ENCODE assay signal across 12 cellular contexts in the genomic region with DNA sequence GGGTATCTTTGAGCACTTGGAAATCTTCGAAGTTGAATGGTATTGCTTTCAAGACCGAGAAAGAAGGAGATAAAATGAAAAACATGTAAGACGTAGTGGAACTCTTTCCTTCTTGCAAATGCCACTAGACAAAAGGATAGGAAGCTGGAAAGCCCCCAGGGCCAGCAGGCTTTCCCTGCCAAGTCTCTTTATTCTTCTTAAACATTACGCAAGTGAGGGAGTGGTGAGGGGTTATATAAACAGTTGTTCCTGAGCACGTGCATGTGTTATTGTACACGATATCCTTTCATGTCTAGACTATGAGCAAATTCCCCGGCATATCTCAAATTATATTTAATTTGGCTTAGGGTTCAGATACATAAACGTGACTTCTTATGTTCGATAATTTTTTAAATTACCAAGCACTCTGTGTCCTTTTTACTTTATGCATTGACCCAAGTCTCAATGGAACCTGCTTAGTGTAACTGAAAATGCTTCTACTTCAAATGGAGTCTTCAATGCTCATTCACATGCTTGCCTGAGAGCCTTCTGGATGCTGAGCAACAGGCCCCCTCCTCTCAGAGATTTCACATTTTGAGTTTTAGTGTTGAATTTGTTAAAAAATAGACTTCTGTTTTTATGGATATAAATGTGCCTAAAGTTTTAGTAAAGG. TPM values are rescaled to one million over a fixed set of nuclear protein-coding genes. Genes with fewer than 3 reads are reported as not detected.
DNase-seq lines count a peak whose midpoint lies in the region; ATAC-seq, FAIRE-seq and TF ChIP-seq lines count a peak whose summit lies in the region.
"Had no signal": no experiment of that assay in that cellular context is flagged by ENCODE, and none has a peak within 500 bp of the region (broad histone marks: within the 10 kb centered on the region; RNA-seq: fewer than 3 reads in every experiment).

No MANE protein-coding gene starts in this region.

- BruUV-seq in IMR-90 (replicated peaks; lab: Mats Ljungman, UMichigan) = no TSS peak

- POLR2A ChIA-PET in IMR-90 (lab: Charles Lee; ENCODE audit: unreplicated experiment) = no interaction called here

- CTCF ChIA-PET in IMR-90 (lab: Yijun Ruan, JAX) = no interaction called here

- TF ChIP-seq CTCF in IMR-90 (conservative IDR thresholded peaks at IDR 0.05; ENCODE audit: low read depth, low read length) (no peak), left lung (IDR thresholded peaks at IDR 0.05) (no peak), suprapubic skin (IDR thresholded peaks at IDR 0.05) (no peak)

- peak overlapping the region; percentile 40; the same call in 1 of the 2 replicates for H4K5ac ChIP-seq in IMR-90 (ENCODE audit: low read depth, low read length)

- no peak overlapping the region for H3K9ac ChIP-seq in IMR-90 (ENCODE audit: low read depth, low read length)

- no peak overlapping the region for H3K14ac ChIP-seq in IMR-90 (replicated peaks; ENCODE audit: low read depth, low read length)

- no peak overlapping the region for H2AK9ac ChIP-seq in IMR-90 (replicated peaks; ENCODE audit: low read depth, low read length, poor library complexity)

- no peak overlapping the region for H3K56ac ChIP-seq in IMR-90 (ENCODE audit: extremely low read depth, insufficient read depth, low read length)

- H2BK5ac ChIP-seq in IMR-90 (ENCODE audit: low read depth, low read length, poor library complexity, severe bottlenecking) = peak overlapping the region; percentile 42

- no peaks in the 10 kb centered on the region for H4K20me1 ChIP-seq in IMR-90 (ENCODE audit: insufficient read depth, low read length)

- H3K27me3 ChIP-seq in IMR-90 (ENCODE audit: control insufficient read depth, insufficient read depth, low read length) (no peaks in the 10 kb centered on the region), left lung (no peaks in the 10 kb centered on the region), suprapubic skin (no peaks in the 10 kb centered on the region)

- H3K4me2 ChIP-seq in IMR-90 (ENCODE audit: low read depth, low read length) = peak overlapping the region; percentile 9; the same call in 1 of the 2 replicates

- TF ChIP-seq RAD21 in IMR-90 (IDR thresholded peaks at IDR 0.05; ENCODE audit: low read length) = no peak

- no peak overlapping the region for H2AFZ ChIP-seq in IMR-90 (replicated peaks; ENCODE audit: low read length, poor library complexity)

- no peak overlapping the region for H4K8ac ChIP-seq in IMR-90 (ENCODE audit: low read depth in 2 of 2, low read length in 2 of 2)

- H3K18ac ChIP-seq in IMR-90 (ENCODE audit: low read depth, low read length) = peak overlapping the region; percentile 61; the same call in 1 of the 2 replicates

- WGBS in IMR-90 (ENCODE audit: extremely low coverage in 2 of 2, insufficient read length in 1 of 2), 2 experiments = 20% methylated on average over 1 of the region's 9 CpGs; no CpG with 5 or more reads in 1 of the 2 experiments
- WGBS in suprapubic skin = 27% methylated on average over 9 of the region's 9 CpGs

- TF ChIP-seq POLR2A in IMR-90 (IDR thresholded peaks at IDR 0.05; ENCODE audit: low read depth, low read length) (no peak), suprapubic skin (IDR thresholded peaks at IDR 0.05) (no peak), GM18505 (IDR thresholded peaks at IDR 0.05; ENCODE audit: borderline replicate concordance, extremely low read depth, insufficient read depth, insufficient read length) (no peak)

- H2AK5ac ChIP-seq in IMR-90 (ENCODE audit: low read depth, low read length) = no peak overlapping the region

- H2BK120ac ChIP-seq in IMR-90 (ENCODE audit: low read depth, low read length) = peak overlapping the region; percentile 44; the same call in 1 of the 2 replicates

- intact Hi-C loops in IMR-90 (cut with micrococcal nuclease) (no loop called here), left lung (cut with DNase I) (no loop called here), posterior vena cava (cut with DNase I) (no loop called here)

- H3K4me1 ChIP-seq in IMR-90 (ENCODE audit: control insufficient read depth, insufficient read depth, low read length) (peaks cover 4% of the 10 kb centered on the region), left lung (peaks cover 10 to 19% of the 10 kb centered on the region in 2 donors), suprapubic skin (peaks cover 11% of the 10 kb centered on the region)

- H3K79me1 ChIP-seq in IMR-90 (ENCODE audit: low read depth in 1 of 2, low read length in 2 of 2) = peaks cover 30 to 34% of the 10 kb centered on the region in 2 experiments

- H3K27ac ChIP-seq in IMR-90 (ENCODE audit: insufficient read depth, low read length) (peak overlapping the region; percentile 50; the same call in 1 of the 2 replicates), left lung (peak overlapping the region; percentile 57 to 79), suprapubic skin (peak overlapping the region; percentile 50)

- peaks cover 11% of the 10 kb centered on the region; the same call in 1 of the 2 replicates for H3K9me1 ChIP-seq in IMR-90 (ENCODE audit: insufficient read depth, low read length)

- TF ChIP-seq EP300 in suprapubic skin (IDR thresholded peaks at IDR 0.05) = no peak

- peak; percentile 18 for FAIRE-seq in endometrium (lab: Jason Lieb, UNC)

- H2BK15ac ChIP-seq in IMR-90 (ENCODE audit: low read depth, low read length) = no peak overlapping the region

- H3K4ac ChIP-seq in IMR-90 (ENCODE audit: low read depth, low read length) = 0 out of 2 replicates have a peak overlapping the region, but pooled peaks have one; percentile 13

- DNase-seq in IMR-90 = peak; percentile 95
- DNase-seq in left lung = no peak
- peak in 1 of 2 donors; percentile 81 for DNase-seq in suprapubic skin (ENCODE audit: low spot score in 2 of 2)
- DNase-seq in NCI-H2029 treated with DMSO at 0.1 percent for 48 hours (lab: John Stamatoyannopoulos, UW) = no peak
- DNase-seq in posterior vena cava (ENCODE audit: low spot score) = no peak
- DNase-seq: activated CD4-positive, alpha-beta T cell treated with anti-CD3 and anti-CD28 coated beads for 48 hours; NCI-H1436 had no signal

- no peak overlapping the region; the same call in 1 of the 2 replicates for H2BK20ac ChIP-seq in IMR-90 (ENCODE audit: low read depth, low read length)

- no peaks in the 10 kb centered on the region for H3K9me3 ChIP-seq in IMR-90 (ENCODE audit: control insufficient read depth, insufficient read depth, low read length)
- H3K9me3 ChIP-seq in left lung = no peaks in the 10 kb centered on the region
- H3K9me3 ChIP-seq in suprapubic skin = no peaks in the 10 kb centered on the region

- H3K4me3 ChIP-seq in IMR-90 (ENCODE audit: insufficient read depth, low read depth, low read length) (no peak overlapping the region), left lung (no peak overlapping the region), suprapubic skin (no peak overlapping the region)

- dilution Hi-C loops in IMR-90 (cut with HindIII; ENCODE audit: low sequenced_read_pairs, unreplicated experiment) = no loop called here

- in situ Hi-C loops in IMR-90 (cut with MboI; ENCODE audit: low sequenced_read_pairs) = no loop called here

- ATAC-seq in IMR-90 (ENCODE audit: low read depth) = peak; percentile 83
- ATAC-seq in left lung = peak; percentile 84
- ATAC-seq in GM18498 (IDR thresholded peaks at IDR 0.05; ENCODE audit: unreplicated experiment) = no peak
- ATAC-seq in GM18505 (IDR thresholded peaks at IDR 0.05; ENCODE audit: unreplicated experiment) = no peak
- ATAC-seq: HCT116, Panc1 had no signal

- H4K91ac ChIP-seq in IMR-90 (ENCODE audit: insufficient read depth, low read depth, low read length) = no peak overlapping the region

- peaks cover 41% of the 10 kb centered on the region for H3K36me3 ChIP-seq in IMR-90 (ENCODE audit: control insufficient read depth, insufficient read depth, low read length)
- peaks cover 0 to 76% of the 10 kb centered on the region in 2 donors for H3K36me3 ChIP-seq in left lung
- H3K36me3 ChIP-seq in suprapubic skin = peaks cover 57% of the 10 kb centered on the region

- H3K23ac ChIP-seq in IMR-90 (ENCODE audit: low read depth, low read length) = no peak overlapping the region

TF ChIP-seq in IMR-90, 13 proteins besides CTCF, POLR2A, EP300 and RAD21 (continues in another document):
- TF ChIP-seq NFE2L2 (IDR thresholded peaks at IDR 0.05; ENCODE audit: low read depth, low read length) (no peak), CEBPB (IDR thresholded peaks at IDR 0.05; ENCODE audit: low read depth, low read length) (peak; percentile 96), BHLHE40 (IDR thresholded peaks at IDR 0.05; ENCODE audit: low read depth, low read length) (peak; percentile 99), CHD1 (IDR thresholded peaks at IDR 0.05; ENCODE audit: low read depth, low read length) (no peak), FOS (IDR thresholded peaks at IDR 0.05; ENCODE audit: low read depth, low read length) (no peak), MAZ (IDR thresholded peaks at IDR 0.05; ENCODE audit: borderline replicate concordance, low read depth, low read length) (0 out of 2 replicates have a peak, but pooled peaks have one; percentile 36), SMC3 (IDR thresholded peaks at IDR 0.05; ENCODE audit: low read depth, low read length) (no peak), RCOR1 (IDR thresholded peaks at IDR 0.05; ENCODE audit: insufficient replicate concordance, low read length) (no peak)
- TF ChIP-seq, protein P1, sequence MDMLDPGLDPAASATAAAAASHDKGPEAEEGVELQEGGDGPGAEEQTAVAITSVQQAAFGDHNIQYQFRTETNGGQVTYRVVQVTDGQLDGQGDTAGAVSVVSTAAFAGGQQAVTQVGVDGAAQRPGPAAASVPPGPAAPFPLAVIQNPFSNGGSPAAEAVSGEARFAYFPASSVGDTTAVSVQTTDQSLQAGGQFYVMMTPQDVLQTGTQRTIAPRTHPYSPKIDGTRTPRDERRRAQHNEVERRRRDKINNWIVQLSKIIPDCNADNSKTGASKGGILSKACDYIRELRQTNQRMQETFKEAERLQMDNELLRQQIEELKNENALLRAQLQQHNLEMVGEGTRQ (IDR thresholded peaks at IDR 0.05; ENCODE audit: low read depth, low read length) = 0 out of 2 replicates have a peak, but pooled peaks have one; percentile 8
- TF ChIP-seq, protein P2, sequence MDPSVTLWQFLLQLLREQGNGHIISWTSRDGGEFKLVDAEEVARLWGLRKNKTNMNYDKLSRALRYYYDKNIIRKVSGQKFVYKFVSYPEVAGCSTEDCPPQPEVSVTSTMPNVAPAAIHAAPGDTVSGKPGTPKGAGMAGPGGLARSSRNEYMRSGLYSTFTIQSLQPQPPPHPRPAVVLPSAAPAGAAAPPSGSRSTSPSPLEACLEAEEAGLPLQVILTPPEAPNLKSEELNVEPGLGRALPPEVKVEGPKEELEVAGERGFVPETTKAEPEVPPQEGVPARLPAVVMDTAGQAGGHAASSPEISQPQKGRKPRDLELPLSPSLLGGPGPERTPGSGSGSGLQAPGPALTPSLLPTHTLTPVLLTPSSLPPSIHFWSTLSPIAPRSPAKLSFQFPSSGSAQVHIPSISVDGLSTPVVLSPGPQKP (IDR thresholded peaks at IDR 0.05; ENCODE audit: borderline replicate concordance, low read depth, low read length) = no peak

RNA-seq across cellular contexts. Expression of a gene that starts 59.0 kb away (rescaled TPM):
- 52.8 and 62.9 TPM in 2 replicates for total RNA-seq in IMR-90 (2012; rRNA removed)
- 22.4 and 23.0 TPM in 2 replicates for polyA plus RNA-seq in IMR-90 (2012; rRNA removed)
- polyA plus RNA-seq in IMR-90 (2012; cell fraction: cytosol; rRNA removed) = 7.2 and 16.0 TPM in 2 replicates
- polyA plus RNA-seq in IMR-90 (2012; cell fraction: nucleus; rRNA removed; ENCODE audit: low replicate concordance) = 4.4 and 27.4 TPM in 2 replicates
- 10 to 100 TPM; 28.1 to 28.8 TPM for total RNA-seq in left lung
- 10 to 100 TPM; 27.9 to 39.8 (median 31.8) TPM for total RNA-seq in suprapubic skin
- 10 to 100 TPM; 16.7 to 22.5 TPM for total RNA-seq in posterior vena cava

Comparison
In these comparisons a context has a peak if more than half of its experiments do, and no peak if none do; other contexts are left out.
1. ATAC-seq: peak in IMR-90 (single experiment) and left lung (single experiment); none in GM18498 (single experiment) and GM18505 (single experiment).
2. Peak in every context shown above with its lines, with median percentiles within 50 percentile points of each other: H3K27ac ChIP-seq.